28 cellular contexts compared by ENCODE assay signal in genomic region chr15:80573614-80574013, GRCh38.
"Had no signal": no experiment of that assay in that cellular context is flagged by ENCODE, and none has a peak within 500 bp of the region (broad histone marks: within the 10 kb centered on the region; RNA-seq: fewer than 3 reads in every experiment).

No MANE protein-coding gene starts in this region.

- H2AFZ ChIP-seq: hepatocyte had no signal

- H3K4me1 Mint-ChIP-seq: mesothelial cell of epicardium; stimulated activated memory B cell treated with anti-CD40 and anti-IgM and Interleukin-4, amounts not matched to agents 10 μg/mL and 1 μg/mL and 100 μg/mL, for 72 hours; stimulated activated naive CD8-positive, alpha-beta T cell treated with anti-CD3 and anti-CD28 coated beads, Interleukin-15, amount 100 ng/mL, for 72 hours had no signal

- H3K27ac ChIP-seq: hepatocyte, pancreas, prostate gland, sigmoid colon, spleen, tibial nerve, uterus had no signal

- H3K36me3 Mint-ChIP-seq: naive thymus-derived CD4-positive, alpha-beta T cell; natural killer cell treated with Interleukin-12 subunit alpha and Interleukin-12 subunit beta and Interleukin-15 and Interleukin-18, amount 100 ng/mL, for 72 hours; stimulated activated memory B cell treated with anti-CD40 and anti-IgM and Interleukin-4, amounts not matched to agents 10 μg/mL and 1 μg/mL and 100 μg/mL, for 72 hours had no signal

- H3K36me3 ChIP-seq: pancreas, prostate gland, uterus had no signal

- DNase-seq: islet precursor cell; left ventricle myocardium superior; mesendoderm; naive thymus-derived CD4-positive, alpha-beta T cell; nucleus accumbens; pancreas; retina; right cardiac atrium; sigmoid colon; small intestine; spleen; stimulated activated CD4-positive, alpha-beta T cell treated with anti-CD3 and anti-CD28 coated beads, Interleukin-1b, Interleukin-23, amount 100 ng/mL, for 48 hours; stimulated activated CD4-positive, alpha-beta T cell treated with anti-CD3 and anti-CD28 coated beads, Interleukin-2, amount 100 ng/mL, for 48 hours; stimulated activated CD4-positive, alpha-beta T cell treated with anti-CD3 and anti-CD28 coated beads, Interleukin-4, amount 100 ng/mL, for 4 hours; stimulated activated CD8-positive, alpha-beta memory T cell treated with anti-CD3 and anti-CD28 coated beads, Interleukin-4, amount 100 ng/mL, for 48 hours; stimulated activated naive CD4-positive, alpha-beta T cell treated with Interleukin-2 at 50 U/mL for 16 hours; stimulated activated naive CD8-positive, alpha-beta T cell treated with anti-CD3 and anti-CD28 coated beads, Interleukin-15, amount 100 ng/mL, for 72 hours; substantia nigra; uterus had no signal

- H3K27me3 Mint-ChIP-seq: type B pancreatic cell had no signal

- H3K27ac Mint-ChIP-seq: mesothelial cell of epicardium; naive thymus-derived CD4-positive, alpha-beta T cell; natural killer cell treated with Interleukin-12 subunit alpha and Interleukin-12 subunit beta and Interleukin-15 and Interleukin-18, amount 100 ng/mL, for 72 hours; stimulated activated memory B cell treated with anti-CD40 and anti-IgM and Interleukin-4, amounts not matched to agents 10 μg/mL and 1 μg/mL and 100 μg/mL, for 72 hours; stimulated activated naive CD8-positive, alpha-beta T cell treated with anti-CD3 and anti-CD28 coated beads, Interleukin-15, amount 100 ng/mL, for 72 hours; type B pancreatic cell had no signal

- H3K9me3 ChIP-seq: pancreas, prostate gland, sigmoid colon, spleen, tibial nerve, uterus had no signal

- H3K4me1 ChIP-seq: pancreas, prostate gland, sigmoid colon, spleen, tibial nerve, uterus had no signal

- H3K4me3 Mint-ChIP-seq: mesothelial cell of epicardium; naive thymus-derived CD4-positive, alpha-beta T cell; natural killer cell treated with Interleukin-12 subunit alpha and Interleukin-12 subunit beta and Interleukin-15 and Interleukin-18, amount 100 ng/mL, for 72 hours; stimulated activated memory B cell treated with anti-CD40 and anti-IgM and Interleukin-4, amounts not matched to agents 10 μg/mL and 1 μg/mL and 100 μg/mL, for 72 hours; stimulated activated naive CD8-positive, alpha-beta T cell treated with anti-CD3 and anti-CD28 coated beads, Interleukin-15, amount 100 ng/mL, for 72 hours; type B pancreatic cell had no signal

- H3K4me2 ChIP-seq: hepatocyte had no signal

- H3K27me3 ChIP-seq: hepatocyte, pancreas, sigmoid colon, spleen, tibial nerve, uterus had no signal

- ATAC-seq: left lobe of liver; left ventricle myocardium superior; naive thymus-derived CD4-positive, alpha-beta T cell; natural killer cell treated with Interleukin-12 subunit alpha and Interleukin-12 subunit beta and Interleukin-15 and Interleukin-18, amount 100 ng/mL, for 72 hours; pancreas; right cardiac atrium; stimulated activated memory B cell treated with anti-CD40 and anti-IgM and Interleukin-4, amounts not matched to agents 10 μg/mL and 1 μg/mL and 100 μg/mL, for 72 hours; stimulated activated naive CD8-positive, alpha-beta T cell treated with anti-CD3 and anti-CD28 coated beads, Interleukin-15, amount 100 ng/mL, for 72 hours had no signal

- H3K4me3 ChIP-seq: hepatocyte, lung, pancreas, prostate gland, sigmoid colon, spleen, tibial nerve, uterus had no signal

- H3K9me3 Mint-ChIP-seq: mesothelial cell of epicardium; naive thymus-derived CD4-positive, alpha-beta T cell; natural killer cell treated with Interleukin-12 subunit alpha and Interleukin-12 subunit beta and Interleukin-15 and Interleukin-18, amount 100 ng/mL, for 72 hours; stimulated activated memory B cell treated with anti-CD40 and anti-IgM and Interleukin-4, amounts not matched to agents 10 μg/mL and 1 μg/mL and 100 μg/mL, for 72 hours; stimulated activated naive CD8-positive, alpha-beta T cell treated with anti-CD3 and anti-CD28 coated beads, Interleukin-15, amount 100 ng/mL, for 72 hours; type B pancreatic cell had no signal

- H3K79me2 ChIP-seq: hepatocyte had no signal
